Comparison of ENCODE assay signal across 26 cellular contexts in the genomic region with DNA sequence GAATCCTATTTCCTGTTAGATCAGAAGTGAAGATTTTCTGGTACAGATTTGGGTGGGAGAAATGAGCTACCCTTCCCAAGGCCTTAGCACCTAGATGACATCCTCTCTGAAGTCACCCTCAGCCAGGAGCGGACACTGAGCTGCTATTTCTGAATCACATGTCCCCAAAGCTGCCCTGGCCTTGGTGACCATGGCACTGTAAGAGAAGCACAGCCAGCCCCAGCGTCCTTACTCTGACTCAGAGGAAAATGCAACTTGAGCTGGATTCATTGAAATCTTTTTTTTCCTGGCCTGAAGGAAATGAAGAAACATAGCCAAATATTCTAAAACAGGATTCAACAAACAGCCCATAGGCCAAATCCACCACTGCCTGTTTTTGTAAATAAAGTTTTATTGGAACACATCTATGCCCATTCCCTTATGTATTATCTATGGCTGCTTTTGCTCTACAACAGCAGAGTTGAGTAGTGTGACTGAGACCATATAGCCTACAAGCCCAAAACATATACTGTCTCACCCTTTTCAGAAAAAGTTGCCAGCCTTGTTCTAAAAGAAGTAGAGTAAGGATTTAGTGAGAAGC.
DNase-seq lines count a peak whose midpoint lies in the region; ATAC-seq and TF ChIP-seq lines count a peak whose summit lies in the region.
"Had no signal": no experiment of that assay in that cellular context is flagged by ENCODE, and none has a peak within 500 bp of the region (broad histone marks: within the 10 kb centered on the region; RNA-seq: fewer than 3 reads in every experiment).

No MANE protein-coding gene starts in this region.

- H3K36me3 Mint-ChIP-seq in chondrocyte (ENCODE audit: low read depth) (no peaks in the 10 kb centered on the region), natural killer cell (no peaks in the 10 kb centered on the region)
- no peaks in the 10 kb centered on the region for H3K36me3 Mint-ChIP-seq in activated naive CD8-positive, alpha-beta T cell treated with anti-CD3 and anti-CD28 coated beads for 36 hours
- no peaks in the 10 kb centered on the region for H3K36me3 Mint-ChIP-seq in CD4-positive, alpha-beta T cell (ENCODE audit: low read depth)
- H3K36me3 Mint-ChIP-seq: stimulated activated memory B cell treated with anti-CD40 and anti-IgM and Interleukin-4, amounts not matched to agents 10 μg/mL and 1 μg/mL and 100 μg/mL, for 72 hours had no signal

- peak overlapping the region; percentile 68 for H3K27ac Mint-ChIP-seq in chondrocyte (ENCODE audit: unreplicated experiment)
- H3K27ac Mint-ChIP-seq in activated naive CD8-positive, alpha-beta T cell treated with anti-CD3 and anti-CD28 coated beads for 36 hours, result no peak overlapping the region
- no peak overlapping the region for H3K27ac Mint-ChIP-seq in CD4-positive, alpha-beta T cell
- no peak overlapping the region for H3K27ac Mint-ChIP-seq in natural killer cell
- H3K27ac Mint-ChIP-seq: activated naive CD4-positive, alpha-beta T cell treated with anti-CD3 and anti-CD28 coated beads for 36 hours; stimulated activated memory B cell treated with anti-CD40 and anti-IgM and Interleukin-4, amounts not matched to agents 10 μg/mL and 1 μg/mL and 100 μg/mL, for 72 hours; T-helper 17 cell had no signal

- H3K4me1 ChIP-seq in left ventricle myocardium inferior, result peaks cover 47% of the 10 kb centered on the region
- H3K4me1 ChIP-seq: BLaER1 treated with 17β-estradiol and CSF1 and Interleukin-3, amounts not matched to agents 10 nM and 100 nM; Caco-2; foreskin keratinocyte; lower lobe of right lung had no signal

- POLR2A ChIA-PET in CD4-positive, alpha-beta T cell (lab: Charles Lee), result no interaction called here

- H3K27ac ChIP-seq in left ventricle myocardium inferior (replicated peaks), result peak overlapping the region; percentile 64
- peak overlapping the region in 1 of 59 donors; percentile 16 for H3K27ac ChIP-seq in dorsolateral prefrontal cortex
- H3K27ac ChIP-seq in CD4-positive, alpha-beta T cell (ENCODE audit: low read depth, low read length), result no peak overlapping the region
- H3K27ac ChIP-seq: BLaER1 treated with 17β-estradiol and CSF1 and Interleukin-3, amounts not matched to agents 10 nM and 100 nM; epithelial cell of prostate; foreskin keratinocyte; lower lobe of right lung; vagina had no signal

- H3K9me3 Mint-ChIP-seq in chondrocyte (ENCODE audit: low read depth) (peaks cover 6% of the 10 kb centered on the region), natural killer cell (peaks cover 0 to 2% of the 10 kb centered on the region in 2 donors)
- H3K9me3 Mint-ChIP-seq in activated naive CD8-positive, alpha-beta T cell treated with anti-CD3 and anti-CD28 coated beads for 36 hours, result peaks cover 4% of the 10 kb centered on the region
- peaks cover 2% of the 10 kb centered on the region for H3K9me3 Mint-ChIP-seq in CD4-positive, alpha-beta T cell

- DNase-seq in NCI-H146 (lab: John Stamatoyannopoulos, UW) (peak; percentile 44), chondrocyte (ENCODE audit: low spot score) (no peak), left ventricle myocardium inferior (no peak), sciatic nerve (ENCODE audit: low spot score) (no peak), dorsolateral prefrontal cortex (no peak), natural killer cell (no peak)
- no peak for DNase-seq in activated naive CD8-positive, alpha-beta T cell treated with anti-CD3 and anti-CD28 coated beads for 36 hours
- DNase-seq in CD4-positive, alpha-beta T cell, result no peak
- DNase-seq: activated CD4-positive, alpha-beta T cell treated with anti-CD3 and anti-CD28 coated beads for 4 hours; activated naive CD4-positive, alpha-beta T cell treated with anti-CD3 and anti-CD28 coated beads for 36 hours; amygdala; Caco-2; central memory CD4-positive, alpha-beta T cell; DMS79 treated with DMSO at 0.1 percent for 48 hours; foreskin keratinocyte; GOT3; lower lobe of right lung; NCI-H1694 treated with DMSO at 0.1 percent for 48 hours; NCI-H2171 treated with DMSO at 0.1 percent for 48 hours; NCI-H526 treated with DMSO at 0.1 percent for 48 hours; stimulated activated CD4-positive, alpha-beta T cell treated with anti-CD3 and anti-CD28 coated beads, Interleukin-4, amount 100 ng/mL, for 1 hour; T-helper 17 cell had no signal

- ATAC-seq in sciatic nerve, result peak; percentile 58
- no peak for ATAC-seq in CD4-positive, alpha-beta T cell (ENCODE audit: poor library complexity)
- ATAC-seq in natural killer cell, result no peak
- ATAC-seq: foreskin keratinocyte; lower lobe of right lung; stimulated activated memory B cell treated with anti-CD40 and anti-IgM and Interleukin-4, amounts not matched to agents 10 μg/mL and 1 μg/mL and 100 μg/mL, for 72 hours; T-helper 17 cell had no signal

- H3K36me3 ChIP-seq in left ventricle myocardium inferior, result peaks cover 8% of the 10 kb centered on the region
- H3K36me3 ChIP-seq: lower lobe of right lung, vagina had no signal

- intact Hi-C loops in left ventricle myocardium inferior (cut with micrococcal nuclease) (no loop called here), sciatic nerve (cut with DNase I) (no loop called here), dorsolateral prefrontal cortex (cut with DNase I) (no loop called here), natural killer cell (cut with micrococcal nuclease) (no loop called here)
- intact Hi-C loops in CD4-positive, alpha-beta T cell (cut with DNase I, micrococcal nuclease), result no loop called here

- TF ChIP-seq CTCF in chondrocyte (IDR thresholded peaks at IDR 0.05) (no peak), left ventricle myocardium inferior (IDR thresholded peaks at IDR 0.05; ENCODE audit: borderline replicate concordance) (no peak), dorsolateral prefrontal cortex (IDR thresholded peaks at IDR 0.05 in 54 of 56, conservative IDR thresholded peaks at IDR 0.05 in 2 of 56; ENCODE audit: low read depth in 1 of 56, partially characterized antibody in 56 of 56) (no peak), natural killer cell (IDR thresholded peaks at IDR 0.05) (no peak)
- no peak for TF ChIP-seq CTCF in CD4-positive, alpha-beta T cell (IDR thresholded peaks at IDR 0.05)

- no peak overlapping the region for H3K4me3 Mint-ChIP-seq in chondrocyte (ENCODE audit: unreplicated experiment)
- no peak overlapping the region for H3K4me3 Mint-ChIP-seq in activated naive CD8-positive, alpha-beta T cell treated with anti-CD3 and anti-CD28 coated beads for 36 hours
- no peak overlapping the region for H3K4me3 Mint-ChIP-seq in CD4-positive, alpha-beta T cell
- H3K4me3 Mint-ChIP-seq in natural killer cell, result no peak overlapping the region
- H3K4me3 Mint-ChIP-seq: activated naive CD4-positive, alpha-beta T cell treated with anti-CD3 and anti-CD28 coated beads for 36 hours; stimulated activated memory B cell treated with anti-CD40 and anti-IgM and Interleukin-4, amounts not matched to agents 10 μg/mL and 1 μg/mL and 100 μg/mL, for 72 hours; T-helper 17 cell had no signal

- H3K4me3 ChIP-seq in left ventricle myocardium inferior (no peak overlapping the region), dorsolateral prefrontal cortex (no peak overlapping the region)
- H3K4me3 ChIP-seq: BLaER1 treated with 17β-estradiol and CSF1 and Interleukin-3, amounts not matched to agents 10 nM and 100 nM; lower lobe of right lung; vagina had no signal

- H3K27me3 ChIP-seq in left ventricle myocardium inferior (ENCODE audit: low read depth), result no peaks in the 10 kb centered on the region
- H3K27me3 ChIP-seq in dorsolateral prefrontal cortex, result no peaks in the 10 kb centered on the region
- H3K27me3 ChIP-seq in CD4-positive, alpha-beta T cell (ENCODE audit: control insufficient read depth, insufficient read depth, low read length), result no peaks in the 10 kb centered on the region
- H3K27me3 ChIP-seq: BLaER1 treated with 17β-estradiol and CSF1 and Interleukin-3, amounts not matched to agents 10 nM and 100 nM; vagina had no signal

- CTCF ChIA-PET in CD4-positive, alpha-beta T cell (lab: Charles Lee), result no interaction called here

- peaks cover 15% of the 10 kb centered on the region for H3K9me3 ChIP-seq in left ventricle myocardium inferior (replicated peaks)
- H3K9me3 ChIP-seq in CD4-positive, alpha-beta T cell (ENCODE audit: control insufficient read depth, low read length), result no peaks in the 10 kb centered on the region
- H3K9me3 ChIP-seq: Caco-2, vagina had no signal

- H3K27me3 Mint-ChIP-seq in chondrocyte (ENCODE audit: low read depth) (no peaks in the 10 kb centered on the region), natural killer cell (ENCODE audit: low read depth in 2 of 2) (peaks cover 0 to 2% of the 10 kb centered on the region in 2 donors)
- no peaks in the 10 kb centered on the region for H3K27me3 Mint-ChIP-seq in activated naive CD8-positive, alpha-beta T cell treated with anti-CD3 and anti-CD28 coated beads for 36 hours
- H3K27me3 Mint-ChIP-seq in CD4-positive, alpha-beta T cell, result no peaks in the 10 kb centered on the region

- H3K4me1 Mint-ChIP-seq in chondrocyte (ENCODE audit: low read depth) (peaks cover 6% of the 10 kb centered on the region), natural killer cell (no peaks in the 10 kb centered on the region)
- H3K4me1 Mint-ChIP-seq in activated naive CD8-positive, alpha-beta T cell treated with anti-CD3 and anti-CD28 coated beads for 36 hours, result no peaks in the 10 kb centered on the region
- no peaks in the 10 kb centered on the region for H3K4me1 Mint-ChIP-seq in CD4-positive, alpha-beta T cell (ENCODE audit: low read depth)
- H3K4me1 Mint-ChIP-seq: stimulated activated memory B cell treated with anti-CD40 and anti-IgM and Interleukin-4, amounts not matched to agents 10 μg/mL and 1 μg/mL and 100 μg/mL, for 72 hours; T-helper 17 cell had no signal
